1 cellular context compared by ENCODE assay signal in the genomic region with DNA sequence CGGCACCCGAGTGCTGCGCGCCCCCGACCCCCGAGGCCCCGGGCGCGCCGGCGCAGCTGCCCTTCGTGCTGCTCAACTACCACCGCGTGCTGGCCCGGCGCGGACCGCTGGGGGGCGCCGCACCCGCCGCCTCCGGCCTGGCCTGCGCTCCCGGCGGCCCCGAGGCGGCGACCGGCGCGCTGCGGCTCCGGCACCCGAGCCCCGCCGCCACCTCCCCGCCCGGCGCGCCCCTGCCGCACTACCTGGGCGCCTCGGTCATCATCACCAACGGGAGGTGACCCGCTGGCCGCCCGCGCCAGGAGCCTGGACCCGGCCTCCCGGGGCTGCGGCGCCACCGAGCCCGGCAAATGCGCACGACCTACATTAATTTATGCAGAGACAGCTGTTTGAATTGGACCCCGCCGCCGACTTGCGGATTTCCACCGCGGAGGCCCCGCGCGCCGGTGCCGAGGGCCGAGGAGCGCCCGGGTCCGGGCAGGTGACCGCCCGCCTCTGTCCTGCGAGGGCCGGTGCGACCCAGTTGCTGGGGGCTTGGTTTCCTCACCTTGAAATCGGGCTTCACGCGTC.
A peak's percentile ranks its signal among the peaks of the same experiment; 100 is the strongest.
TF ChIP-seq lines count a peak whose summit lies in the region.

No MANE protein-coding gene starts in this region.

TF ChIP-seq in K562, 482 proteins besides CTCF, POLR2A, EP300 and RAD21 (continued from another document and continues in another):
- TF ChIP-seq, protein P1, sequence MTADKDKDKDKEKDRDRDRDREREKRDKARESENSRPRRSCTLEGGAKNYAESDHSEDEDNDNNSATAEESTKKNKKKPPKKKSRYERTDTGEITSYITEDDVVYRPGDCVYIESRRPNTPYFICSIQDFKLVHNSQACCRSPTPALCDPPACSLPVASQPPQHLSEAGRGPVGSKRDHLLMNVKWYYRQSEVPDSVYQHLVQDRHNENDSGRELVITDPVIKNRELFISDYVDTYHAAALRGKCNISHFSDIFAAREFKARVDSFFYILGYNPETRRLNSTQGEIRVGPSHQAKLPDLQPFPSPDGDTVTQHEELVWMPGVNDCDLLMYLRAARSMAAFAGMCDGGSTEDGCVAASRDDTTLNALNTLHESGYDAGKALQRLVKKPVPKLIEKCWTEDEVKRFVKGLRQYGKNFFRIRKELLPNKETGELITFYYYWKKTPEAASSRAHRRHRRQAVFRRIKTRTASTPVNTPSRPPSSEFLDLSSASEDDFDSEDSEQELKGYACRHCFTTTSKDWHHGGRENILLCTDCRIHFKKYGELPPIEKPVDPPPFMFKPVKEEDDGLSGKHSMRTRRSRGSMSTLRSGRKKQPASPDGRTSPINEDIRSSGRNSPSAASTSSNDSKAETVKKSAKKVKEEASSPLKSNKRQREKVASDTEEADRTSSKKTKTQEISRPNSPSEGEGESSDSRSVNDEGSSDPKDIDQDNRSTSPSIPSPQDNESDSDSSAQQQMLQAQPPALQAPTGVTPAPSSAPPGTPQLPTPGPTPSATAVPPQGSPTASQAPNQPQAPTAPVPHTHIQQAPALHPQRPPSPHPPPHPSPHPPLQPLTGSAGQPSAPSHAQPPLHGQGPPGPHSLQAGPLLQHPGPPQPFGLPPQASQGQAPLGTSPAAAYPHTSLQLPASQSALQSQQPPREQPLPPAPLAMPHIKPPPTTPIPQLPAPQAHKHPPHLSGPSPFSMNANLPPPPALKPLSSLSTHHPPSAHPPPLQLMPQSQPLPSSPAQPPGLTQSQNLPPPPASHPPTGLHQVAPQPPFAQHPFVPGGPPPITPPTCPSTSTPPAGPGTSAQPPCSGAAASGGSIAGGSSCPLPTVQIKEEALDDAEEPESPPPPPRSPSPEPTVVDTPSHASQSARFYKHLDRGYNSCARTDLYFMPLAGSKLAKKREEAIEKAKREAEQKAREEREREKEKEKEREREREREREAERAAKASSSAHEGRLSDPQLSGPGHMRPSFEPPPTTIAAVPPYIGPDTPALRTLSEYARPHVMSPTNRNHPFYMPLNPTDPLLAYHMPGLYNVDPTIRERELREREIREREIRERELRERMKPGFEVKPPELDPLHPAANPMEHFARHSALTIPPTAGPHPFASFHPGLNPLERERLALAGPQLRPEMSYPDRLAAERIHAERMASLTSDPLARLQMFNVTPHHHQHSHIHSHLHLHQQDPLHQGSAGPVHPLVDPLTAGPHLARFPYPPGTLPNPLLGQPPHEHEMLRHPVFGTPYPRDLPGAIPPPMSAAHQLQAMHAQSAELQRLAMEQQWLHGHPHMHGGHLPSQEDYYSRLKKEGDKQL (CRISPR knock-in tag; IDR thresholded peaks at IDR 0.05; ENCODE audit: borderline replicate concordance) = no peak
- TF ChIP-seq ARHGAP35 (IDR thresholded peaks at IDR 0.05; ENCODE audit: partially characterized antibody) (no peak), RUNX1 (IDR thresholded peaks at IDR 0.05; ENCODE audit: low read depth) (no peak), CREB3L1 (IDR thresholded peaks at IDR 0.05; ENCODE audit: borderline replicate concordance, low read depth) (no peak), LARP7 (IDR thresholded peaks at IDR 0.05) (no peak), GTF3C2 (IDR thresholded peaks at IDR 0.05; ENCODE audit: borderline replicate concordance, extremely low read depth, insufficient read length) (no peak), IRF9 (tag; IDR thresholded peaks at IDR 0.05) (no peak), ZNF395 (CRISPR knock-in tag; IDR thresholded peaks at IDR 0.05) (no peak), NCOA4 (IDR thresholded peaks at IDR 0.05; ENCODE audit: partially characterized antibody) (no peak), CTCFL (IDR thresholded peaks at IDR 0.05; ENCODE audit: borderline replicate concordance, insufficient read depth, low read depth, low read length, poor library complexity, severe bottlenecking) (peak; percentile 95), SAFB (IDR thresholded peaks at IDR 0.05; ENCODE audit: borderline replicate concordance, low read depth, low read length) (no peak), ELF1 (tag; IDR thresholded peaks at IDR 0.05) (no peak), ZNF717 (CRISPR knock-in tag; IDR thresholded peaks at IDR 0.05) (no peak), SIN3A (IDR thresholded peaks at IDR 0.05; ENCODE audit: borderline replicate concordance in 2 of 2, control insufficient read depth in 1 of 2, low read depth in 2 of 2, low read length in 2 of 2) (peak in 1 of 2 experiments; percentile 12; a peak in 1 of 4 replicates), ZNF121 (CRISPR knock-in tag; conservative IDR thresholded peaks at IDR 0.05) (no peak), MAFF (IDR thresholded peaks at IDR 0.05; ENCODE audit: low read length) (no peak), POU5F1 (IDR thresholded peaks at IDR 0.05; ENCODE audit: borderline replicate concordance, low read depth, low read length, partially characterized antibody) (no peak), ZNF134 (CRISPR knock-in tag; conservative IDR thresholded peaks at IDR 0.05) (no peak), NFE2 (IDR thresholded peaks at IDR 0.05; ENCODE audit: low read depth) (no peak), SRSF3 (IDR thresholded peaks at IDR 0.05; ENCODE audit: insufficient read depth, low read length) (no peak), NR2C1 (IDR thresholded peaks at IDR 0.05) (no peak), NR2C1 (tag; IDR thresholded peaks at IDR 0.05) (no peak), ZNF263 (CRISPR knock-in tag; IDR thresholded peaks at IDR 0.05; ENCODE audit: borderline replicate concordance) (no peak), ZNF212 (CRISPR knock-in tag; IDR thresholded peaks at IDR 0.05) (no peak), CCNT2 (IDR thresholded peaks at IDR 0.05; ENCODE audit: borderline replicate concordance, extremely low read depth, insufficient read length, low read depth, low read length) (peak; percentile 72)
- TF ChIP-seq, protein P2, sequence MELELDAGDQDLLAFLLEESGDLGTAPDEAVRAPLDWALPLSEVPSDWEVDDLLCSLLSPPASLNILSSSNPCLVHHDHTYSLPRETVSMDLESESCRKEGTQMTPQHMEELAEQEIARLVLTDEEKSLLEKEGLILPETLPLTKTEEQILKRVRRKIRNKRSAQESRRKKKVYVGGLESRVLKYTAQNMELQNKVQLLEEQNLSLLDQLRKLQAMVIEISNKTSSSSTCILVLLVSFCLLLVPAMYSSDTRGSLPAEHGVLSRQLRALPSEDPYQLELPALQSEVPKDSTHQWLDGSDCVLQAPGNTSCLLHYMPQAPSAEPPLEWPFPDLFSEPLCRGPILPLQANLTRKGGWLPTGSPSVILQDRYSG (tag; conservative IDR thresholded peaks at IDR 0.05; ENCODE audit: low read depth) = no peak
- TF ChIP-seq, protein P3, sequence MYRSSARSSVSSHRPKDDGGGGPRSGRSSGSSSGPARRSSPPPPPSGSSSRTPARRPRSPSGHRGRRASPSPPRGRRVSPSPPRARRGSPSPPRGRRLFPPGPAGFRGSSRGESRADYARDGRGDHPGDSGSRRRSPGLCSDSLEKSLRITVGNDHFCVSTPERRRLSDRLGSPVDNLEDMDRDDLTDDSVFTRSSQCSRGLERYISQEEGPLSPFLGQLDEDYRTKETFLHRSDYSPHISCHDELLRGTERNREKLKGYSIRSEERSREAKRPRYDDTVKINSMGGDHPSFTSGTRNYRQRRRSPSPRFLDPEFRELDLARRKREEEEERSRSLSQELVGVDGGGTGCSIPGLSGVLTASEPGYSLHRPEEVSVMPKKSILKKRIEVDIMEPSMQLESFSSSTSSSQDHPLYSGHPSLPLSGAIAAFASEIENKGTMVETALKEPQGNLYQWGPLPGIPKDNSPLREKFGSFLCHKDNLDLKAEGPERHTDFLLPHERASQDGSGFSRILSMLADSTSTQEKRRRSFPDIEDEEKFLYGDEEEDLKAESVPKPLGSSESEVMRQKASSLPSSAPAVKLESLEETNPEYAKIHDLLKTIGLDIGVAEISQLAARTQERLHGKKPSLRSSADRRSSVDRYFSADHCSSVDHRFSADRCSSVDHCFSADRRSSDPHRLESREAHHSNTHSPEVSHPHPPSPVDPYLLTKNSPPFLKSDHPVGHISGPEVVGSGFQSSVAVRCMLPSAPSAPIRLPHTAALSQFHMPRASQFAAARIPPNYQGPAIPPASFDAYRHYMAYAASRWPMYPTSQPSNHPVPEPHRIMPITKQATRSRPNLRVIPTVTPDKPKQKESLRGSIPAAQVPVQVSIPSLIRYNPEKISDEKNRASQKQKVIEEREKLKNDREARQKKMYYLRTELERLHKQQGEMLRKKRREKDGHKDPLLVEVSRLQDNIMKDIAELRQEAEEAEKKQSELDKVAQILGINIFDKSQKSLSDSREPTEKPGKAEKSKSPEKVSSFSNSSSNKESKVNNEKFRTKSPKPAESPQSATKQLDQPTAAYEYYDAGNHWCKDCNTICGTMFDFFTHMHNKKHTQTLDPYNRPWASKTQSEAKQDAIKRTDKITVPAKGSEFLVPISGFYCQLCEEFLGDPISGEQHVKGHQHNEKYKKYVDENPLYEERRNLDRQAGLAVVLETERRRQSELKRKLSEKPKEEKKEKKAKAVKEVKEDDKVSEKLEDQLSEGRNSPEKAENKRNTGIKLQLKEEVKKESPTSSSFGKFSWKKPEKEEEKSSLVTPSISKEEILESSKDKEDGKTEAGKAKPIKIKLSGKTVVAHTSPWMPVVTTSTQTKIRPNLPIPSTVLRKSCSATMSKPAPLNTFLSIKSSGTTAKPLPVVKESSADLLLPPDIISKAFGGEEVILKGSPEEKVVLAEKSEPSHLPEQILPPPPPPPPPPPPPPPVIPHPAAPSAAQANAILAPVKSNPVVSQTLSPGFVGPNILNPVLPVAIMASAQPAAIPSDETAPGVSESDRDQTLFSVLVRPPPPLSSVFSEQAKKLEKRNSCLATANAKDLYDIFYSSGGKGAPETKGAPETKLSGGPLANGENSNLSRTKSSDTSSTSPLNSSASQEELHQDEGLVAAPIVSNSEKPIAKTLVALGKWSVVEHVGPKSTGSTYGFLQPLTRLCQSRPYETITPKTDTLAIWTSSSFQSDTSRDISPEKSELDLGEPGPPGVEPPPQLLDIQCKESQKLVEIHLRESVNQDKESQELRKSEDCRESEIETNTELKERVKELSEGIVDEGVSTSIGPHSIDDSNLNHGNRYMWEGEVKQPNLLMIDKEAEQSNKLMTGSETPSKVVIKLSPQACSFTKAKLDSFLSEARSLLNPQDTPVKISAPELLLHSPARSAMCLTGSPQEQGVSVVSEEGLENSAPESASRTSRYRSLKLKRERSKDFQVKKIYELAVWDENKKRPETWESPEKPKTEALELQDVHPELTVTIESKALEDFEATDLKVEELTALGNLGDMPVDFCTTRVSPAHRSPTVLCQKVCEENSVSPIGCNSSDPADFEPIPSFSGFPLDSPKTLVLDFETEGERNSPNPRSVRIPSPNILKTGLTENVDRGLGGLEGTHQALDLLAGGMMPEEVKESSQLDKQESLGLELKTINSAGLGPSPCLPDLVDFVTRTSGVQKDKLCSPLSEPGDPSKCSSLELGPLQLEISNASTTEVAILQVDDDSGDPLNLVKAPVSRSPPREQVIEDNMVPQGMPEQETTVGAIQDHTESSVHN (IDR thresholded peaks at IDR 0.05; ENCODE audit: borderline replicate concordance in 1 of 2, low read depth in 1 of 2) = no peak
